In the genomic region with DNA sequence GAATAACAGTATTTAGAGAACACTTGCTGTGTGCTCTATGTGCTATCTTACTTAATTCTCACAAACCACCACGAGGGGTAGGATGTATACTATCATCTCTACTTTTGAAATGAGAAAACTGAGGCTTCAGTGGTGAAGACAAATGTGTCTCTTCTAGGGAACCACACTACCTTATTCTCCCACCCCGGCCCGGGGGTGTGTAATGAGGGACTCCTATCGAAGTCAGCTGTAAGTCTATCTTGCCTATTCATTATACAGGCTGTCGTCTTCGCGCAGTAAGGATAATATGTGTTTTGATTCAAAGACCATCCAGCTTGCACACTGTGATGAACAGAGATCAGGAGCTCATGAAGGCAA, we compare ENCODE assay signal across 8 cellular contexts. TPM values are rescaled to one million over a fixed set of nuclear protein-coding genes. Genes with fewer than 3 reads are reported as not detected.
DNase-seq lines count a peak whose midpoint lies in the region; ATAC-seq and TF ChIP-seq lines count a peak whose summit lies in the region.

No MANE protein-coding gene starts in this region.

- H3K27ac Mint-ChIP-seq in activated CD4-positive, alpha-beta T cell treated with anti-CD3 and anti-CD28 coated beads for 36 hours = peak overlapping the region; percentile 86
- H3K27ac Mint-ChIP-seq in progenitor cell of endocrine pancreas = peak overlapping the region; percentile 96

- H3K36me3 ChIP-seq in SK-N-MC (ENCODE audit: insufficient read depth, low read length) = peaks cover 25% of the 10 kb centered on the region
- H3K36me3 ChIP-seq in endocrine pancreas (ENCODE audit: control insufficient read depth, insufficient read depth, low read length) = no peaks in the 10 kb centered on the region

- peak overlapping the region; percentile 95 for H3K9ac ChIP-seq in SK-N-MC (ENCODE audit: insufficient read length)
- peak overlapping the region; percentile 55 for H3K9ac ChIP-seq in endocrine pancreas (ENCODE audit: control insufficient read depth, insufficient read depth, low read length)

- POLR2A ChIA-PET in activated CD4-positive, alpha-beta T cell treated with anti-CD3 and anti-CD28 coated beads for 36 hours (lab: Charles Lee) = interaction anchor here (1.0 to 3.7 kb wide), 3 partner anchors 23 to 120 kb away, joined by 4 to 21 read pairs (median 5); no protein-coding TSS in a partner anchor

- peaks cover 47% of the 10 kb centered on the region for H3K4me1 Mint-ChIP-seq in activated CD4-positive, alpha-beta T cell treated with anti-CD3 and anti-CD28 coated beads for 36 hours
- H3K4me1 Mint-ChIP-seq in progenitor cell of endocrine pancreas (ENCODE audit: low read depth) = peaks cover 29% of the 10 kb centered on the region

- H3K9me3 ChIP-seq in SK-N-MC (ENCODE audit: low read depth, low read length) (no peaks in the 10 kb centered on the region), endocrine pancreas (ENCODE audit: control insufficient read depth, low read length) (no peaks in the 10 kb centered on the region)

- H3K9me3 Mint-ChIP-seq in activated CD4-positive, alpha-beta T cell treated with anti-CD3 and anti-CD28 coated beads for 36 hours (ENCODE audit: low read depth) = no peaks in the 10 kb centered on the region
- H3K9me3 Mint-ChIP-seq in progenitor cell of endocrine pancreas (ENCODE audit: low read depth) = no peaks in the 10 kb centered on the region

- no peaks in the 10 kb centered on the region for H3K27me3 Mint-ChIP-seq in activated CD4-positive, alpha-beta T cell treated with anti-CD3 and anti-CD28 coated beads for 36 hours
- no peaks in the 10 kb centered on the region for H3K27me3 Mint-ChIP-seq in progenitor cell of endocrine pancreas

- no peaks in the 10 kb centered on the region for H3K4me1 ChIP-seq in endocrine pancreas (ENCODE audit: control insufficient read depth, insufficient read depth, low read length)

- intact Hi-C loops in activated CD4-positive, alpha-beta T cell treated with anti-CD3 and anti-CD28 coated beads for 36 hours (cut with DNase I, micrococcal nuclease) = loop anchor here (1.0 to 5.0 kb wide), 14 partner anchors 8 to 1615 kb away; partner anchors contain the start of genes FAM193A (in 1 of the 2), LETM1 (in 1 of the 2), MXD4 (in 1 of the 2) and NELFA (in 1 of the 2)

- peaks cover 36% of the 10 kb centered on the region for H3K36me3 Mint-ChIP-seq in activated CD4-positive, alpha-beta T cell treated with anti-CD3 and anti-CD28 coated beads for 36 hours (ENCODE audit: low read depth)
- peaks cover 7% of the 10 kb centered on the region for H3K36me3 Mint-ChIP-seq in progenitor cell of endocrine pancreas (ENCODE audit: insufficient read depth)

- ATAC-seq in activated CD4-positive, alpha-beta T cell treated with anti-CD3 and anti-CD28 coated beads for 36 hours = peak; percentile 57
- no peak for ATAC-seq in HG03175 (IDR thresholded peaks at IDR 0.05; ENCODE audit: unreplicated experiment)
- no peak for ATAC-seq in HG02610 (IDR thresholded peaks at IDR 0.05; ENCODE audit: unreplicated experiment)

- CTCF ChIA-PET in activated CD4-positive, alpha-beta T cell treated with anti-CD3 and anti-CD28 coated beads for 36 hours (lab: Charles Lee) = interaction anchor here (0.5 to 3.0 kb wide), 12 partner anchors 8 to 322 kb away, joined by 3 to 21 read pairs (median 4); no protein-coding TSS in a partner anchor

- no peak overlapping the region for H3K27ac ChIP-seq in SK-N-MC

- H3K27me3 ChIP-seq in endocrine pancreas (ENCODE audit: control insufficient read depth, insufficient read depth, low read length) = no peaks in the 10 kb centered on the region

- DNase-seq in activated CD4-positive, alpha-beta T cell treated with anti-CD3 and anti-CD28 coated beads for 36 hours = peak; percentile 84
- DNase-seq in activated CD4-positive, alpha-beta T cell treated with anti-CD3 and anti-CD28 coated beads, Interleukin-2, amount 50 U/mL, for 1 hour = no peak
- no peak for DNase-seq in SK-N-MC (ENCODE audit: low read depth, low spot score)
- no peak for DNase-seq in progenitor cell of endocrine pancreas (ENCODE audit: low spot score, unreplicated experiment)
- no peak for DNase-seq in cerebellum (ENCODE audit: low spot score)

- H3K4me3 ChIP-seq in SK-N-MC (peak overlapping the region; percentile 98), endocrine pancreas (ENCODE audit: control insufficient read depth, insufficient read depth, low read length) (peak overlapping the region; percentile 80)

- TF ChIP-seq CTCF in progenitor cell of endocrine pancreas (IDR thresholded peaks at IDR 0.05; ENCODE audit: unreplicated experiment) = no peak

- H3K4me3 Mint-ChIP-seq in activated CD4-positive, alpha-beta T cell treated with anti-CD3 and anti-CD28 coated beads for 36 hours = peak overlapping the region; percentile 83
- H3K4me3 Mint-ChIP-seq in progenitor cell of endocrine pancreas (ENCODE audit: low read depth) = peak overlapping the region; percentile 93

RNA-seq across cellular contexts. Expression of gene NOP14, which starts 1.1 kb away (rescaled TPM):
- 100 to 1,000 TPM in 1 of 2 experiments, 10 to 100 TPM in 1; 86.8 to 106 TPM for total RNA-seq in activated CD4-positive, alpha-beta T cell treated with anti-CD3 and anti-CD28 coated beads for 36 hours
- total RNA-seq in progenitor cell of endocrine pancreas (31.5 and 33.4 TPM in 2 replicates), cerebellum (7.1 TPM)

RNA-seq across cellular contexts. Expression of gene GRK4, which starts 1.3 kb away (rescaled TPM):
- 1 to 10 TPM; 2.4 to 2.5 TPM for total RNA-seq in activated CD4-positive, alpha-beta T cell treated with anti-CD3 and anti-CD28 coated beads for 36 hours
- total RNA-seq in progenitor cell of endocrine pancreas (14.9 and 16.2 TPM in 2 replicates), cerebellum (26.5 TPM)
